Comparison of ENCODE assay signal across 21 cellular contexts in genomic region chr12:18676112-18676511, GRCh38.
DNase-seq lines count a peak whose midpoint lies in the region; ATAC-seq, FAIRE-seq and TF ChIP-seq lines count a peak whose summit lies in the region.
"Had no signal": no experiment of that assay in that cellular context is flagged by ENCODE, and none has a peak within 500 bp of the region (broad histone marks: within the 10 kb centered on the region; RNA-seq: fewer than 3 reads in every experiment).

No MANE protein-coding gene starts in this region.

- no TSS peak for BruUV-seq in PC-3 (replicated peaks; lab: Mats Ljungman, UMichigan)

- no peak for TF ChIP-seq CTCF in PC-3 (conservative IDR thresholded peaks at IDR 0.05; ENCODE audit: low read depth, low read length)
- TF ChIP-seq CTCF in VCaP (conservative IDR thresholded peaks at IDR 0.05) = no peak
- TF ChIP-seq CTCF in GM13976 (IDR thresholded peaks at IDR 0.05; ENCODE audit: borderline replicate concordance, control extremely low read depth, extremely low read depth, insufficient read depth, missing control alignments) = no peak

- no peaks in the 10 kb centered on the region for H4K20me1 ChIP-seq in PC-3 (ENCODE audit: low read length)

- H3K9me3 ChIP-seq in PC-3 (ENCODE audit: low read length) = no peaks in the 10 kb centered on the region
- H3K9me3 ChIP-seq: BE2C had no signal

- DNase-seq in PC-3 = peak; percentile 18
- DNase-seq in left lobe of liver (ENCODE audit: low spot score) = no peak
- no peak for DNase-seq in urothelium cell line (ENCODE audit: low spot score)
- DNase-seq in NCI-H1436 (lab: John Stamatoyannopoulos, UW) = no peak
- DNase-seq in GM13976 (ENCODE audit: low spot score) = no peak
- DNase-seq: ACHN; BE2C; C1 segment of cervical spinal cord; CD4-positive, CD25-positive, alpha-beta regulatory T cell; CD8-positive, alpha-beta memory T cell; COR-L47; DMS 273 treated with DMSO at 0.1 percent for 48 hours; DMS79; GDM1; H9 had no signal

- in situ Hi-C loops in GM13976 (cut with MboI; ENCODE audit: low sequenced_read_pairs, unreplicated experiment) = no loop called here

- H3K9me2 ChIP-seq in PC-3 (replicated peaks; ENCODE audit: low read length) = no peaks in the 10 kb centered on the region

- peak; percentile 35 for FAIRE-seq in urothelium cell line (lab: Jason Lieb, UNC)
- FAIRE-seq: A204.1, GM12892, H1, HTR-8/SVneo had no signal

- no peak overlapping the region for H3K4me2 ChIP-seq in PC-3 (ENCODE audit: low read length)

- CTCF ChIA-PET in PC-3 (lab: Charles Lee) = no interaction called here

- intact Hi-C loops in PC-3 (cut with micrococcal nuclease) = no loop called here

- no peaks in the 10 kb centered on the region for H3K27me3 ChIP-seq in PC-3 (ENCODE audit: low read length)
- H3K27me3 ChIP-seq: BE2C had no signal

- H3K27ac ChIP-seq in PC-3 (ENCODE audit: low read length) = no peak overlapping the region
- H3K27ac ChIP-seq in VCaP = peak overlapping the region; percentile 25

- H3K9ac ChIP-seq in PC-3 (ENCODE audit: low read length) = no peak overlapping the region

- H3K36me3 ChIP-seq in PC-3 (ENCODE audit: low read depth, low read length) = no peaks in the 10 kb centered on the region
- H3K36me3 ChIP-seq: BE2C had no signal

- H2AFZ ChIP-seq in PC-3 (ENCODE audit: low read length) = no peak overlapping the region

- ATAC-seq in PC-3 (no peak), left lobe of liver (peak; percentile 89), GM19324 (IDR thresholded peaks at IDR 0.05; ENCODE audit: low FRiP score, unreplicated experiment) (no peak)

- H3K79me2 ChIP-seq in PC-3 (ENCODE audit: low read length) = no peaks in the 10 kb centered on the region

- H3F3A ChIP-seq in PC-3 (ENCODE audit: low read length, unreplicated experiment) = no peaks in the 10 kb centered on the region

- no peak overlapping the region for H3K4me3 ChIP-seq in PC-3 (ENCODE audit: low read length)

- no peaks in the 10 kb centered on the region for H3K4me1 ChIP-seq in PC-3 (ENCODE audit: insufficient read depth, low read length)
- H3K4me1 ChIP-seq: BE2C had no signal

- POLR2A ChIA-PET in PC-3 (lab: Charles Lee; ENCODE audit: unreplicated experiment) = no interaction called here
